In the genomic region with DNA sequence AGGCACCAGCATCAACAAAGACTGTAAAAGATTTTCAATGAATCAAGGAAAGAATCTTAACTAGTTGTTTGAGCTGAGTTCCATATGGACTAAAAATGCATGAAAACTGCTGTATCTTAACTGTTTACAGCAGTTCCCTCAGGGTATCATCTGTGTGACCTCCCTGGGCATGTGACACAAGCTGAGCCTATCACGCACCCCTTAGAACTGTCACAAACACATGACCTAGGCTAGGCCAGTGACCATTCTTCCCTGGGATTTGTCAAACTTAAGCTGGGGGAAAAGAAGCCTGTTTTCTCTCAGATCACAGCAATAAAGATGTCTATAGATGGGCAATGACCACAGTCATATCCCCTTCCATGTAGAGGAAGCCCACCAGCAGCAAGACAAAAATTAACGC, we compare ENCODE assay signal across 1 cellular context.
TF ChIP-seq lines count a peak whose summit lies in the region.

No MANE protein-coding gene starts in this region.

TF ChIP-seq in K562, 482 proteins besides CTCF, POLR2A, EP300 and RAD21 (continued from another document):
- TF ChIP-seq, protein P1, sequence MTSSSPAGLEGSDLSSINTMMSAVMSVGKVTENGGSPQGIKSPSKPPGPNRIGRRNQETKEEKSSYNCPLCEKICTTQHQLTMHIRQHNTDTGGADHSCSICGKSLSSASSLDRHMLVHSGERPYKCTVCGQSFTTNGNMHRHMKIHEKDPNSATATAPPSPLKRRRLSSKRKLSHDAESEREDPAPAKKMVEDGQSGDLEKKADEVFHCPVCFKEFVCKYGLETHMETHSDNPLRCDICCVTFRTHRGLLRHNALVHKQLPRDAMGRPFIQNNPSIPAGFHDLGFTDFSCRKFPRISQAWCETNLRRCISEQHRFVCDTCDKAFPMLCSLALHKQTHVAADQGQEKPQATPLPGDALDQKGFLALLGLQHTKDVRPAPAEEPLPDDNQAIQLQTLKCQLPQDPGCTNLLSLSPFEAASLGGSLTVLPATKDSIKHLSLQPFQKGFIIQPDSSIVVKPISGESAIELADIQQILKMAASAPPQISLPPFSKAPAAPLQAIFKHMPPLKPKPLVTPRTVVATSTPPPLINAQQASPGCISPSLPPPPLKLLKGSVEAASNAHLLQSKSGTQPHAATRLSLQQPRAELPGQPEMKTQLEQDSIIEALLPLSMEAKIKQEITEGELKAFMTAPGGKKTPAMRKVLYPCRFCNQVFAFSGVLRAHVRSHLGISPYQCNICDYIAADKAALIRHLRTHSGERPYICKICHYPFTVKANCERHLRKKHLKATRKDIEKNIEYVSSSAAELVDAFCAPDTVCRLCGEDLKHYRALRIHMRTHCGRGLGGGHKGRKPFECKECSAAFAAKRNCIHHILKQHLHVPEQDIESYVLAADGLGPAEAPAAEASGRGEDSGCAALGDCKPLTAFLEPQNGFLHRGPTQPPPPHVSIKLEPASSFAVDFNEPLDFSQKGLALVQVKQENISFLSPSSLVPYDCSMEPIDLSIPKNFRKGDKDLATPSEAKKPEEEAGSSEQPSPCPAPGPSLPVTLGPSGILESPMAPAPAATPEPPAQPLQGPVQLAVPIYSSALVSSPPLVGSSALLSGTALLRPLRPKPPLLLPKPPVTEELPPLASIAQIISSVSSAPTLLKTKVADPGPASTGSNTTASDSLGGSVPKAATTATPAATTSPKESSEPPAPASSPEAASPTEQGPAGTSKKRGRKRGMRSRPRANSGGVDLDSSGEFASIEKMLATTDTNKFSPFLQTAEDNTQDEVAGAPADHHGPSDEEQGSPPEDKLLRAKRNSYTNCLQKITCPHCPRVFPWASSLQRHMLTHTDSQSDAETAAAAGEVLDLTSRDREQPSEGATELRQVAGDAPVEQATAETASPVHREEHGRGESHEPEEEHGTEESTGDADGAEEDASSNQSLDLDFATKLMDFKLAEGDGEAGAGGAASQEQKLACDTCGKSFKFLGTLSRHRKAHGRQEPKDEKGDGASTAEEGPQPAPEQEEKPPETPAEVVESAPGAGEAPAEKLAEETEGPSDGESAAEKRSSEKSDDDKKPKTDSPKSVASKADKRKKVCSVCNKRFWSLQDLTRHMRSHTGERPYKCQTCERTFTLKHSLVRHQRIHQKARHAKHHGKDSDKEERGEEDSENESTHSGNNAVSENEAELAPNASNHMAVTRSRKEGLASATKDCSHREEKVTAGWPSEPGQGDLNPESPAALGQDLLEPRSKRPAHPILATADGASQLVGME (CRISPR knock-in tag; IDR thresholded peaks at IDR 0.05), result no peak
- TF ChIP-seq ZFX (CRISPR knock-in tag; IDR thresholded peaks at IDR 0.05), result no peak
- TF ChIP-seq KLF6 (CRISPR knock-in tag; IDR thresholded peaks at IDR 0.05; ENCODE audit: borderline replicate concordance), result no peak
- TF ChIP-seq, protein P2, sequence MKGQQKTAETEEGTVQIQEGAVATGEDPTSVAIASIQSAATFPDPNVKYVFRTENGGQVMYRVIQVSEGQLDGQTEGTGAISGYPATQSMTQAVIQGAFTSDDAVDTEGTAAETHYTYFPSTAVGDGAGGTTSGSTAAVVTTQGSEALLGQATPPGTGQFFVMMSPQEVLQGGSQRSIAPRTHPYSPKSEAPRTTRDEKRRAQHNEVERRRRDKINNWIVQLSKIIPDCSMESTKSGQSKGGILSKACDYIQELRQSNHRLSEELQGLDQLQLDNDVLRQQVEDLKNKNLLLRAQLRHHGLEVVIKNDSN (CRISPR knock-in tag; IDR thresholded peaks at IDR 0.05), result peak; percentile 76
- peak; percentile 60; the same call in 1 of the 2 replicates for TF ChIP-seq RAD51 (IDR thresholded peaks at IDR 0.05; ENCODE audit: borderline replicate concordance, low read depth)
- TF ChIP-seq, protein P3, sequence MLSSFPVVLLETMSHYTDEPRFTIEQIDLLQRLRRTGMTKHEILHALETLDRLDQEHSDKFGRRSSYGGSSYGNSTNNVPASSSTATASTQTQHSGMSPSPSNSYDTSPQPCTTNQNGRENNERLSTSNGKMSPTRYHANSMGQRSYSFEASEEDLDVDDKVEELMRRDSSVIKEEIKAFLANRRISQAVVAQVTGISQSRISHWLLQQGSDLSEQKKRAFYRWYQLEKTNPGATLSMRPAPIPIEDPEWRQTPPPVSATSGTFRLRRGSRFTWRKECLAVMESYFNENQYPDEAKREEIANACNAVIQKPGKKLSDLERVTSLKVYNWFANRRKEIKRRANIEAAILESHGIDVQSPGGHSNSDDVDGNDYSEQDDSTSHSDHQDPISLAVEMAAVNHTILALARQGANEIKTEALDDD (IDR thresholded peaks at IDR 0.05), result no peak
- TF ChIP-seq ZBTB7A (IDR thresholded peaks at IDR 0.05; ENCODE audit: borderline replicate concordance, control insufficient read depth, low read depth, low read length), result no peak
- no peak for TF ChIP-seq SMC3 (conservative IDR thresholded peaks at IDR 0.05; ENCODE audit: insufficient read depth, low read depth, low read length)
